8 cellular contexts compared by ENCODE assay signal in the genomic region with DNA sequence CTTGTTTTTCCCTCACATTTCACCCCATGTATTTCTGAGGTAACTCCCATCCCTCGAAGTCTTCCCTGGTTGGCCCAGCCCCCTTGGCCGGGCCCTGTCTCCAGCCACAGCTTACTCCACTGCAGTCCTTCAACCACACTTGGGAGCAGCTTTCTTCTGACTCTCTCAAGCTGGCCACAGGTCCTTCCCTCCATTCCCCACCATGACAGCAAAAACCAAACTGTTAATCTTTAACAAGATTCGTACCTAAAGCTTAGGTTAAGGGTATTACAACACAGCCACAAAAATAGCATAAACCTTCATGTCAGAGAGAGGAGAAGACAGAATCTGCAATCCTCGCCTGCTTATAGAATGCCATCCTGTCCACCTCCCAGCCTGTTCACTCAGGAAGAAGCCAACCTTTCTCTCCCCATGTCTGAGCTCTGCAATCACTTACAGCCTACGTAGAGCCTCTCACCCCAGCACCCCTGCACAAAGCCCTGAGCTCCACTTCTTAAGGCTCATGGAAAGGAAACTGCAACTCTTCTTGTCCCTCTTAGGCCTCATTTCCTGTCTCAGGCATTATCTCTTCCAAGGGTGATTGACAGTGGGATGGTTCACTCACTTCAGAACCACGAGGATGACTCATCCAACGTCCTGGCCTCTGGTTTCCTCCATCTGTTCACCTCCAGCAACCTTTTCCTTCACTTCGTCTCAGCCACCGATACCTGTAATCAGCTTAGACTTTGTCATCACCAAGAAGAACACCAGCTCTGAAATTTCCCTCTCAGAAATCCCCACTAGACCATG.
DNase-seq lines count a peak whose midpoint lies in the region; ATAC-seq, FAIRE-seq and TF ChIP-seq lines count a peak whose summit lies in the region.

No MANE protein-coding gene starts in this region.

- no peak overlapping the region for H2BK5ac ChIP-seq in IMR-90 (ENCODE audit: low read depth, low read length, poor library complexity, severe bottlenecking)

- H3K18ac ChIP-seq in IMR-90 (ENCODE audit: low read depth, low read length): no peak overlapping the region

- no peaks in the 10 kb centered on the region for H3K27me3 ChIP-seq in IMR-90 (ENCODE audit: control insufficient read depth, insufficient read depth, low read length)

- no peak overlapping the region for H2AK9ac ChIP-seq in IMR-90 (replicated peaks; ENCODE audit: low read depth, low read length, poor library complexity)

- CTCF ChIA-PET in IMR-90 (lab: Yijun Ruan, JAX): interaction anchor here (0.6 kb wide), 1 partner anchor 102 kb away, joined by 3 read pairs; no protein-coding TSS in a partner anchor

- TF ChIP-seq CTCF in GM10266 (IDR thresholded peaks at IDR 0.05; ENCODE audit: control insufficient read depth, insufficient read depth, low read depth, missing control alignments): no peak
- TF ChIP-seq CTCF in IMR-90 (conservative IDR thresholded peaks at IDR 0.05; ENCODE audit: low read depth, low read length): no peak
- TF ChIP-seq CTCF in fibroblast of villous mesenchyme (IDR thresholded peaks at IDR 0.05; ENCODE audit: insufficient read depth, low read depth, low read length): no peak

- no peaks in the 10 kb centered on the region for H3K36me3 ChIP-seq in IMR-90 (ENCODE audit: control insufficient read depth, insufficient read depth, low read length)

- H3K79me1 ChIP-seq in IMR-90 (ENCODE audit: low read depth in 1 of 2, low read length in 2 of 2): no peaks in the 10 kb centered on the region

- H4K91ac ChIP-seq in IMR-90 (ENCODE audit: insufficient read depth, low read depth, low read length): no peak overlapping the region

- no peak overlapping the region for H4K5ac ChIP-seq in IMR-90 (ENCODE audit: low read depth, low read length)

- no peaks in the 10 kb centered on the region for H3K9me3 ChIP-seq in IMR-90 (ENCODE audit: control insufficient read depth, insufficient read depth, low read length)

- no peak overlapping the region for H3K14ac ChIP-seq in IMR-90 (replicated peaks; ENCODE audit: low read depth, low read length)

- H3K9ac ChIP-seq in IMR-90 (ENCODE audit: low read depth, low read length): no peak overlapping the region

- no peak for FAIRE-seq in urothelium cell line (lab: Jason Lieb, UNC)

- no peak overlapping the region for H3K4me2 ChIP-seq in IMR-90 (ENCODE audit: low read depth, low read length)

- intact Hi-C loops in IMR-90 (cut with micrococcal nuclease): no loop called here

- H3K56ac ChIP-seq in IMR-90 (ENCODE audit: extremely low read depth, insufficient read depth, low read length): no peak overlapping the region

- POLR2A ChIA-PET in IMR-90 (lab: Charles Lee; ENCODE audit: unreplicated experiment): no interaction called here

- no CpG with 5 or more reads among the region's 9 CpGs for WGBS in IMR-90 (ENCODE audit: extremely low coverage in 2 of 2, insufficient read length in 1 of 2), 2 experiments

- no peak for TF ChIP-seq POLR2A in IMR-90 (IDR thresholded peaks at IDR 0.05; ENCODE audit: low read depth, low read length)

- DNase-seq in GM10266 (ENCODE audit: extremely low spot score) (peak; percentile 69), IMR-90 (peak; percentile 7), fibroblast of villous mesenchyme (ENCODE audit: low read depth) (peak; percentile 22), urothelium cell line (ENCODE audit: low spot score) (peak; percentile 70), GM03348 (ENCODE audit: low spot score) (no peak), NCI-H2081 (lab: John Stamatoyannopoulos, UW) (no peak)
- DNase-seq in activated CD4-positive, alpha-beta T cell treated with anti-CD3 and anti-CD28 coated beads for 24 hours (ENCODE audit: low read depth in 2 of 2): peak; percentile 47 to 52

- no peak overlapping the region for H3K4ac ChIP-seq in IMR-90 (ENCODE audit: low read depth, low read length)

- H3K4me1 ChIP-seq in IMR-90 (ENCODE audit: control insufficient read depth, insufficient read depth, low read length): no peaks in the 10 kb centered on the region

- dilution Hi-C loops in IMR-90 (cut with HindIII; ENCODE audit: low sequenced_read_pairs, unreplicated experiment): no loop called here

- in situ Hi-C loops in IMR-90 (cut with MboI; ENCODE audit: low sequenced_read_pairs): no loop called here

- H3K4me3 ChIP-seq in IMR-90 (ENCODE audit: insufficient read depth, low read depth, low read length): no peak overlapping the region
- no peak overlapping the region for H3K4me3 ChIP-seq in fibroblast of villous mesenchyme (ENCODE audit: low read depth, low read length)

- no TSS peak for BruUV-seq in IMR-90 (replicated peaks; lab: Mats Ljungman, UMichigan)

- no peak overlapping the region for H2BK20ac ChIP-seq in IMR-90 (ENCODE audit: low read depth, low read length)

- H4K20me1 ChIP-seq in IMR-90 (ENCODE audit: insufficient read depth, low read length): no peaks in the 10 kb centered on the region

- H3K27ac ChIP-seq in IMR-90 (ENCODE audit: insufficient read depth, low read length): no peak overlapping the region

- H2BK15ac ChIP-seq in IMR-90 (ENCODE audit: low read depth, low read length): no peak overlapping the region

- ATAC-seq in GM21717 (IDR thresholded peaks at IDR 0.05; ENCODE audit: unreplicated experiment): peak; percentile 79
- no peak for ATAC-seq in IMR-90 (ENCODE audit: low read depth)

- no peak overlapping the region for H2BK120ac ChIP-seq in IMR-90 (ENCODE audit: low read depth, low read length)

- H4K8ac ChIP-seq in IMR-90 (ENCODE audit: low read depth in 2 of 2, low read length in 2 of 2): no peak overlapping the region

- H2AFZ ChIP-seq in IMR-90 (replicated peaks; ENCODE audit: low read length, poor library complexity): peak overlapping the region; percentile 18

- TF ChIP-seq RAD21 in IMR-90 (IDR thresholded peaks at IDR 0.05; ENCODE audit: low read length): no peak

- no peak overlapping the region for H3K23ac ChIP-seq in IMR-90 (ENCODE audit: low read depth, low read length)

- no peaks in the 10 kb centered on the region for H3K9me1 ChIP-seq in IMR-90 (ENCODE audit: insufficient read depth, low read length)

- H2AK5ac ChIP-seq in IMR-90 (ENCODE audit: low read depth, low read length): no peak overlapping the region

TF ChIP-seq in IMR-90, 13 proteins besides CTCF, POLR2A, EP300 and RAD21:
- no peak for TF ChIP-seq MAFK (IDR thresholded peaks at IDR 0.05; ENCODE audit: low read depth, low read length)
- no peak for TF ChIP-seq NFE2L2 (IDR thresholded peaks at IDR 0.05; ENCODE audit: low read depth, low read length)
- 0 out of 2 replicates have a peak, but pooled peaks have one; percentile 8 for TF ChIP-seq FOS (IDR thresholded peaks at IDR 0.05; ENCODE audit: low read depth, low read length)

Comparison
In these comparisons a context has a peak if more than half of its experiments do, and no peak if none do; other contexts are left out.
1. DNase-seq: peak in GM10266 (single experiment), IMR-90 (single experiment), activated CD4-positive, alpha-beta T cell treated with anti-CD3 and anti-CD28 coated beads for 24 hours (2 of 2), fibroblast of villous mesenchyme (single experiment) and urothelium cell line (single experiment); none in GM03348 (single experiment) and NCI-H2081 (0 of 2).